Comparison of ENCODE assay signal across 5 cellular contexts in the genomic region with DNA sequence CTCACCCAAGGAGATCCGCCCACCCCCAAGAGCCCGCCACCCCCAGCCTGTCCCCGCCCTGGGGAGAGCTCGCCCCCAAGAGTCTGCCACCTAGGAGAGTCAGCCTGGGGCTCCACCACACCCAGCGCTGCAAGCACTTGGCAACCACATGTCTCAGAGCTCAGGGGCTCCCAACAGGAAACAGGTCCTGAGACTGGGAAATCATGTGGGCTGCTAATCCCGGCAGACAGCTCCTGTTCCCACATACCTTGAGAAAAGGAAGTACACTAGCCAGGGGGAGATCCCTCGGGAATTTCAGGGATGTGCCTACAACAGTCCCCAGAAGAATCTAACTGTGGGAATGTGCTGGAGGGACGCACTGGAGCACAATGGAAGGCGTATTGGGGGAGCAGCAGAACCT.
DNase-seq lines count a peak whose midpoint lies in the region; ATAC-seq and TF ChIP-seq lines count a peak whose summit lies in the region.
"Not testable (repeated sequence)": the region's sequence is repeated elsewhere in the genome, so short reads cannot be mapped to it uniquely, and the experiment has no call there.

No MANE protein-coding gene starts in this region.

- not testable (repeated sequence) for DNase-seq in Right ventricle myocardium inferior (ENCODE audit: missing footprints); heart left ventricle; left cardiac atrium; right cardiac atrium

- H3K27me3 ChIP-seq in heart left ventricle; right cardiac atrium (ENCODE audit: control insufficient read depth, insufficient read depth): not testable (repeated sequence)

- H3K36me3 ChIP-seq in heart left ventricle = not testable (repeated sequence)

- not testable (repeated sequence) for H3K9me3 ChIP-seq in heart left ventricle; right cardiac atrium (ENCODE audit: control insufficient read depth, low read length)

- H3K4me3 ChIP-seq in heart left ventricle; right cardiac atrium (ENCODE audit: low read length): not testable (repeated sequence)

- intact Hi-C loops in Right ventricle myocardium inferior (cut with DNase I); heart left ventricle (cut with DNase I); left cardiac atrium (cut with DNase I); right cardiac atrium (cut with DNase I): not testable (repeated sequence)

- not testable (repeated sequence) for H3K27ac ChIP-seq in heart left ventricle; right cardiac atrium (ENCODE audit: low read length)

- TF ChIP-seq CTCF in heart left ventricle (IDR thresholded peaks at IDR 0.05) = not testable (repeated sequence)

- H3K4me1 ChIP-seq in heart left ventricle; right cardiac atrium (ENCODE audit: control insufficient read depth, insufficient read depth, low read length): not testable (repeated sequence)

- 71 to 94% methylated on average over 2 to 3 of the region's 9 CpGs; no CpG with 5 or more reads in 2 of the 4 donors for WGBS in heart left ventricle, 4 donors
- 88% methylated on average over 4 of the region's 9 CpGs for WGBS in right cardiac atrium

- not testable (repeated sequence) for TF ChIP-seq POLR2A in heart left ventricle (IDR thresholded peaks at IDR 0.05)

- ATAC-seq in esophagus mucosa (peak; percentile 43), Right ventricle myocardium inferior (peak; percentile 44), heart left ventricle (peak; percentile 71 to 93 (median 82)), left cardiac atrium (peak; percentile 26 to 41), right cardiac atrium (peak; percentile 41 to 56)
